In the genomic region with DNA sequence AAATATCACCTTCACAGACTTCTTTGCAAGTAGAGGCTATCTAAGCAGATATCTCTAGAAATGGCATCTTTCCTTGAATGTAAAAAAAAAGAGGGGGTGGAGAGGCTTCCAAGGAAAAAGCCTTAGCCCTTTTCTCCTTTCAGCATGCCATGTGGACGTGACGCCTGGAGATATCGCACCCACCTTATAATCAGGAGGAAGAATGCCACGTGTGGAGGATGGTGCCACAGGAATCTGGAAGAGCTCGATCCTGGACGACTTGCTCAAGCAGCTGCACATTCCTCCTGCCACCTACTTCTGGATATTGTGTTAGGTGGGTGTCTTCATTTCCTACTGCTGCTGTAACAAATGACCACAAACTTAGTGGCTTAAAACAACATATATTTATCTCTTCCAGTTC, we compare ENCODE assay signal across 14 cellular contexts.
A peak's percentile ranks its signal among the peaks of the same experiment; 100 is the strongest.
DNase-seq lines count a peak whose midpoint lies in the region; ATAC-seq and TF ChIP-seq lines count a peak whose summit lies in the region.
"Had no signal": no experiment of that assay in that cellular context is flagged by ENCODE, and none has a peak within 500 bp of the region (broad histone marks: within the 10 kb centered on the region; RNA-seq: fewer than 3 reads in every experiment).

No MANE protein-coding gene starts in this region.

- H3K9me3 ChIP-seq in gastrocnemius medialis, result no peaks in the 10 kb centered on the region
- H3K9me3 ChIP-seq in ovary, result no peaks in the 10 kb centered on the region
- H3K9me3 ChIP-seq in WERI-Rb-1 (ENCODE audit: severe bottlenecking), result no peaks in the 10 kb centered on the region

- POLR2A ChIA-PET in HEK293T (lab: Yijun Ruan, JAX), result no interaction called here

- no peak for TF ChIP-seq EP300 in ovary (IDR thresholded peaks at IDR 0.05)

- no peaks in the 10 kb centered on the region for H3K36me3 ChIP-seq in gastrocnemius medialis
- no peaks in the 10 kb centered on the region for H3K36me3 ChIP-seq in ovary
- no peaks in the 10 kb centered on the region for H3K36me3 ChIP-seq in WERI-Rb-1

- in situ Hi-C loops in gastrocnemius medialis (cut with MboI; ENCODE audit: low sequenced_read_pairs in 4 of 4), result no loop called here

- peak; percentile 43 to 45 for ATAC-seq in gastrocnemius medialis
- ATAC-seq in HG03280 (IDR thresholded peaks at IDR 0.05; ENCODE audit: unreplicated experiment), result no peak

- TF ChIP-seq POLR2A in gastrocnemius medialis (IDR thresholded peaks at IDR 0.05) (no peak), ovary (IDR thresholded peaks at IDR 0.05) (no peak)

- peak; percentile 7 for DNase-seq in EL
- DNase-seq in amniotic epithelial cell (ENCODE audit: low read depth), result peak; percentile 68
- peak; percentile 34 for DNase-seq in fibroblast of villous mesenchyme (ENCODE audit: low read depth)
- no peak for DNase-seq in gastrocnemius medialis
- DNase-seq in HEK293T (ENCODE audit: extremely low spot score), result no peak
- no peak for DNase-seq in ovary
- DNase-seq in WERI-Rb-1, result no peak
- DNase-seq: activated CD4-positive, alpha-beta T cell treated with anti-CD3 and anti-CD28 coated beads, Interleukin-2, amount 50 U/mL, for 1 hour; activated T-cell treated with anti-CD3 and anti-CD28 coated beads, Interleukin-2, amount 50 U/mL, for 24 hours; MV-4-11; NCI-H526 treated with DMSO at 0.1 percent for 48 hours; OCI-M1; retina had no signal

- H3K27me3 ChIP-seq in gastrocnemius medialis, result no peaks in the 10 kb centered on the region
- H3K27me3 ChIP-seq in ovary, result no peaks in the 10 kb centered on the region
- H3K27me3 ChIP-seq in WERI-Rb-1 (ENCODE audit: insufficient read depth, low read depth, severe bottlenecking), result no peaks in the 10 kb centered on the region

- CTCF ChIA-PET in HEK293T (lab: Yijun Ruan, JAX), result no interaction called here

- intact Hi-C loops in gastrocnemius medialis (cut with DNase I; ENCODE audit: low total_unique reads) (no loop called here), ovary (cut with DNase I) (no loop called here)

- WGBS in ovary, 3 donors, result 55 to 75% (median 64%) methylated on average over 6 of the region's 6 CpGs

- H3K27ac ChIP-seq in gastrocnemius medialis, result peak overlapping the region in 1 of 4 donors; percentile 20
- H3K27ac ChIP-seq in ovary, result no peak overlapping the region
- no peak overlapping the region for H3K27ac ChIP-seq in WERI-Rb-1

- TF ChIP-seq CTCF in fibroblast of villous mesenchyme (IDR thresholded peaks at IDR 0.05; ENCODE audit: insufficient read depth, low read depth, low read length) (no peak), gastrocnemius medialis (IDR thresholded peaks at IDR 0.05 in 4 of 5, conservative IDR thresholded peaks at IDR 0.05 in 1 of 5) (no peak), ovary (IDR thresholded peaks at IDR 0.05) (no peak), WERI-Rb-1 (IDR thresholded peaks at IDR 0.05; ENCODE audit: low read depth, low read length) (no peak)

- no peak overlapping the region for H3K4me3 ChIP-seq in fibroblast of villous mesenchyme (ENCODE audit: low read depth, low read length)
- no peak overlapping the region for H3K4me3 ChIP-seq in gastrocnemius medialis
- no peak overlapping the region for H3K4me3 ChIP-seq in ovary
- no peak overlapping the region for H3K4me3 ChIP-seq in WERI-Rb-1 (ENCODE audit: low read depth, low read length)

- H3K4me1 ChIP-seq in gastrocnemius medialis (peaks cover 17 to 23% of the 10 kb centered on the region in 2 donors), ovary (ENCODE audit: insufficient read depth) (no peaks in the 10 kb centered on the region)

TF ChIP-seq in HEK293T, 16 proteins besides CTCF, POLR2A, EP300 and RAD21:
- TF ChIP-seq ARNT (IDR thresholded peaks at IDR 0.05) (no peak), CTBP1 (IDR thresholded peaks at IDR 0.05; ENCODE audit: borderline replicate concordance) (no peak), FOXM1 (IDR thresholded peaks at IDR 0.05; ENCODE audit: borderline replicate concordance) (no peak), FOXA1 (IDR thresholded peaks at IDR 0.05) (no peak), L3MBTL2 (conservative IDR thresholded peaks at IDR 0.05) (no peak), BHLHE40 (IDR thresholded peaks at IDR 0.05; ENCODE audit: borderline replicate concordance) (no peak)
- TF ChIP-seq, protein P1, sequence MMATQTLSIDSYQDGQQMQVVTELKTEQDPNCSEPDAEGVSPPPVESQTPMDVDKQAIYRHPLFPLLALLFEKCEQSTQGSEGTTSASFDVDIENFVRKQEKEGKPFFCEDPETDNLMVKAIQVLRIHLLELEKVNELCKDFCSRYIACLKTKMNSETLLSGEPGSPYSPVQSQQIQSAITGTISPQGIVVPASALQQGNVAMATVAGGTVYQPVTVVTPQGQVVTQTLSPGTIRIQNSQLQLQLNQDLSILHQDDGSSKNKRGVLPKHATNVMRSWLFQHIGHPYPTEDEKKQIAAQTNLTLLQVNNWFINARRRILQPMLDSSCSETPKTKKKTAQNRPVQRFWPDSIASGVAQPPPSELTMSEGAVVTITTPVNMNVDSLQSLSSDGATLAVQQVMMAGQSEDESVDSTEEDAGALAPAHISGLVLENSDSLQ (IDR thresholded peaks at IDR 0.05), result no peak
TF ChIP-seq in HEK293T: peak in this region for 0.

Comparison
In these comparisons a context has a peak if more than half of its experiments do, and no peak if none do; other contexts are left out.
1. DNase-seq: peak in EL (single experiment), amniotic epithelial cell (single experiment) and fibroblast of villous mesenchyme (single experiment); none in gastrocnemius medialis (0 of 2), HEK293T (single experiment), ovary (0 of 5) and WERI-Rb-1 (single experiment).